20 cellular contexts compared by ENCODE assay signal in genomic region chr15:85744636-85745422, GRCh38. TPM values are rescaled to one million over a fixed set of nuclear protein-coding genes. Genes with fewer than 3 reads are reported as not detected.
DNase-seq lines count a peak whose midpoint lies in the region; ATAC-seq, FAIRE-seq and TF ChIP-seq lines count a peak whose summit lies in the region.
"Had no signal": no experiment of that assay in that cellular context is flagged by ENCODE, and none has a peak within 500 bp of the region (broad histone marks: within the 10 kb centered on the region; RNA-seq: fewer than 3 reads in every experiment).

No MANE protein-coding gene starts in this region.

- no peak overlapping the region for H2BK15ac ChIP-seq in neuronal stem cell (ENCODE audit: low read length)

- in situ Hi-C loops in GM13976 (cut with MboI; ENCODE audit: low sequenced_read_pairs, unreplicated experiment): no loop called here

- POLR2A ChIA-PET in activated CD4-positive, alpha-beta memory T cell treated with anti-CD3 and anti-CD28 coated beads for 36 hours (lab: Charles Lee): no interaction called here
- POLR2A ChIA-PET in activated CD4-positive, alpha-beta memory T cell treated with anti-CD3 and anti-CD28 coated beads, Interleukin-2, amount 10 ng/mL, durations not matched to agents 7 days and 5 days (lab: Charles Lee): no interaction called here

- H3K36me3 ChIP-seq in neuronal stem cell (replicated peaks in 1 of 2; ENCODE audit: control insufficient read depth in 2 of 2, insufficient read depth in 2 of 2, low read length in 2 of 2) (peaks cover 32 to 99% of the 10 kb centered on the region in 2 donors), kidney (ENCODE audit: control insufficient read depth in 1 of 2, insufficient read depth in 2 of 2, low read length in 2 of 2) (peaks cover 45 to 56% of the 10 kb centered on the region in 2 donors)

- CTCF ChIA-PET in activated CD4-positive, alpha-beta memory T cell treated with anti-CD3 and anti-CD28 coated beads for 36 hours (lab: Charles Lee): no interaction called here
- CTCF ChIA-PET in activated CD4-positive, alpha-beta memory T cell treated with anti-CD3 and anti-CD28 coated beads, Interleukin-2, amount 10 ng/mL, durations not matched to agents 7 days and 5 days (lab: Charles Lee): no interaction called here

- H3K4me1 ChIP-seq in neuronal stem cell (ENCODE audit: control insufficient read depth in 2 of 2, insufficient read depth in 1 of 2, low read depth in 1 of 2, low read length in 2 of 2) (peaks cover 21 to 28% of the 10 kb centered on the region in 2 donors), kidney (ENCODE audit: control insufficient read depth in 1 of 2, insufficient read depth in 1 of 2, low read depth in 1 of 2, low read length in 2 of 2) (no peaks in the 10 kb centered on the region)
- H3K4me1 ChIP-seq: parathyroid adenoma had no signal

- FAIRE-seq in kidney (lab: Jason Lieb, UNC): no peak
- FAIRE-seq: HepG2 had no signal

- no peak overlapping the region for H3K4ac ChIP-seq in neuronal stem cell (ENCODE audit: low read length)

- no peak overlapping the region for H2BK12ac ChIP-seq in neuronal stem cell (ENCODE audit: low read length)

- H3K27ac Mint-ChIP-seq in activated CD4-positive, alpha-beta memory T cell treated with anti-CD3 and anti-CD28 coated beads for 36 hours: peak overlapping the region; percentile 28
- H3K27ac Mint-ChIP-seq in activated CD4-positive, alpha-beta memory T cell treated with anti-CD3 and anti-CD28 coated beads, Interleukin-2, amount 10 ng/mL, durations not matched to agents 7 days and 5 days: no peak overlapping the region
- H3K27ac Mint-ChIP-seq in central memory CD8-positive, alpha-beta T cell (ENCODE audit: low read depth): peak overlapping the region; percentile 67

- H2BK120ac ChIP-seq in neuronal stem cell (ENCODE audit: low read depth, low read length): no peak overlapping the region

- H4K91ac ChIP-seq in neuronal stem cell (ENCODE audit: low read depth, low read length, poor library complexity): no peak overlapping the region

- H3K9ac ChIP-seq in neuronal stem cell (ENCODE audit: low read depth, low read length, poor library complexity) (no peak overlapping the region), kidney (ENCODE audit: low read length in 2 of 2) (no peak overlapping the region)
- H3K9ac ChIP-seq: BLaER1 treated with 17β-estradiol and CSF1 and Interleukin-3, amounts not matched to agents 10 nM and 100 nM; parathyroid adenoma had no signal

- H3K14ac ChIP-seq in neuronal stem cell (ENCODE audit: low read length): no peak overlapping the region

- no peak for ATAC-seq in central memory CD8-positive, alpha-beta T cell (replicated peaks; ENCODE audit: extremely low read depth, poor library complexity, severe bottlenecking)
- ATAC-seq in HG03175 (IDR thresholded peaks at IDR 0.05; ENCODE audit: unreplicated experiment) (no peak), GM18861 (IDR thresholded peaks at IDR 0.05; ENCODE audit: unreplicated experiment) (no peak)
- ATAC-seq: HepG2 had no signal

- H3K9me3 ChIP-seq in neuronal stem cell (replicated peaks in 1 of 2; ENCODE audit: control insufficient read depth in 2 of 2, insufficient read depth in 1 of 2, low read depth in 1 of 2, low read length in 2 of 2) (no peaks in the 10 kb centered on the region), kidney (ENCODE audit: control insufficient read depth in 1 of 2, low read length in 2 of 2) (no peaks in the 10 kb centered on the region)
- H3K9me3 ChIP-seq: BLaER1 treated with 17β-estradiol and CSF1 and Interleukin-3, amounts not matched to agents 10 nM and 100 nM; stomach; upper lobe of left lung had no signal

- intact Hi-C loops in activated CD4-positive, alpha-beta memory T cell treated with anti-CD3 and anti-CD28 coated beads for 36 hours (cut with micrococcal nuclease): no loop called here
- intact Hi-C loops in kidney (cut with DNase I): no loop called here

- peak overlapping the region; percentile 40 for H3K18ac ChIP-seq in neuronal stem cell (ENCODE audit: low read length)

- peaks cover 62% of the 10 kb centered on the region for H3K36me3 Mint-ChIP-seq in activated CD4-positive, alpha-beta memory T cell treated with anti-CD3 and anti-CD28 coated beads for 36 hours
- H3K36me3 Mint-ChIP-seq in activated CD4-positive, alpha-beta memory T cell treated with anti-CD3 and anti-CD28 coated beads, Interleukin-2, amount 10 ng/mL, durations not matched to agents 7 days and 5 days (ENCODE audit: low read depth): peaks cover 72% of the 10 kb centered on the region
- H3K36me3 Mint-ChIP-seq in central memory CD8-positive, alpha-beta T cell (ENCODE audit: insufficient read depth): peaks cover 89% of the 10 kb centered on the region

- no peak overlapping the region for H2AK5ac ChIP-seq in neuronal stem cell (ENCODE audit: low read depth, low read length)

- peaks cover 12% of the 10 kb centered on the region for H3K4me1 Mint-ChIP-seq in activated CD4-positive, alpha-beta memory T cell treated with anti-CD3 and anti-CD28 coated beads for 36 hours (ENCODE audit: low read depth)
- H3K4me1 Mint-ChIP-seq in activated CD4-positive, alpha-beta memory T cell treated with anti-CD3 and anti-CD28 coated beads, Interleukin-2, amount 10 ng/mL, durations not matched to agents 7 days and 5 days: no peaks in the 10 kb centered on the region
- peaks cover 6% of the 10 kb centered on the region for H3K4me1 Mint-ChIP-seq in central memory CD8-positive, alpha-beta T cell

- DNase-seq in activated CD4-positive, alpha-beta memory T cell treated with anti-CD3 and anti-CD28 coated beads for 36 hours: no peak
- DNase-seq in activated CD4-positive, alpha-beta memory T cell treated with anti-CD3 and anti-CD28 coated beads, Interleukin-2, amount 10 ng/mL, durations not matched to agents 7 days and 5 days: no peak
- DNase-seq in GM13976 (ENCODE audit: low spot score) (peak; percentile 23), neuronal stem cell (ENCODE audit: low spot score) (no peak), kidney (no peak)
- DNase-seq in central memory CD8-positive, alpha-beta T cell (ENCODE audit: low spot score in 2 of 2): no peak
- DNase-seq: activated CD4-positive, alpha-beta T cell treated with anti-CD3 and anti-CD28 coated beads, Interleukin-2, amount 50 U/mL, for 48 hours; effector CD4-positive, alpha-beta T cell; NCI-H1417 treated with DMSO at 0.1 percent for 48 hours; NCI-H69; SIG-M5; stomach; T-helper 2 cell had no signal

- H3K27me3 ChIP-seq in neuronal stem cell (ENCODE audit: control insufficient read depth in 3 of 3, insufficient read depth in 3 of 3, low read depth in 1 of 3, low read length in 3 of 3): no peaks in the 10 kb centered on the region
- H3K27me3 ChIP-seq: BLaER1 treated with 17β-estradiol and CSF1 and Interleukin-3, amounts not matched to agents 10 nM and 100 nM; stomach; upper lobe of left lung had no signal

- H3K4me3 ChIP-seq in neuronal stem cell (ENCODE audit: low read length in 2 of 2) (no peak overlapping the region), kidney (ENCODE audit: low read length in 2 of 2) (no peak overlapping the region)
- H3K4me3 ChIP-seq: BLaER1 treated with 17β-estradiol and CSF1 and Interleukin-3, amounts not matched to agents 10 nM and 100 nM; stomach; upper lobe of left lung had no signal

- H4K8ac ChIP-seq in neuronal stem cell (ENCODE audit: low read depth, low read length): no peak overlapping the region

- no peak overlapping the region for H2AFZ ChIP-seq in neuronal stem cell (ENCODE audit: low read length)
- H2AFZ ChIP-seq: parathyroid adenoma had no signal

- H3K27me3 Mint-ChIP-seq in activated CD4-positive, alpha-beta memory T cell treated with anti-CD3 and anti-CD28 coated beads for 36 hours: no peaks in the 10 kb centered on the region
- no peaks in the 10 kb centered on the region for H3K27me3 Mint-ChIP-seq in activated CD4-positive, alpha-beta memory T cell treated with anti-CD3 and anti-CD28 coated beads, Interleukin-2, amount 10 ng/mL, durations not matched to agents 7 days and 5 days
- no peaks in the 10 kb centered on the region for H3K27me3 Mint-ChIP-seq in central memory CD8-positive, alpha-beta T cell

- H3K27ac ChIP-seq in neuronal stem cell (replicated peaks; ENCODE audit: low read length): no peak overlapping the region
- H3K27ac ChIP-seq in kidney (ENCODE audit: low read depth in 2 of 2, low read length in 2 of 2): no peak overlapping the region
- H3K27ac ChIP-seq: BLaER1 treated with 17β-estradiol and CSF1 and Interleukin-3, amounts not matched to agents 10 nM and 100 nM; parathyroid adenoma; VCaP had no signal

- no peak overlapping the region for H3K4me2 ChIP-seq in neuronal stem cell (ENCODE audit: insufficient read depth, low read length, poor library complexity, severe bottlenecking)
- H3K4me2 ChIP-seq: BLaER1 treated with 17β-estradiol and CSF1 and Interleukin-3, amounts not matched to agents 10 nM and 100 nM had no signal

- H3K4me3 Mint-ChIP-seq in activated CD4-positive, alpha-beta memory T cell treated with anti-CD3 and anti-CD28 coated beads for 36 hours: no peak overlapping the region
- no peak overlapping the region for H3K4me3 Mint-ChIP-seq in activated CD4-positive, alpha-beta memory T cell treated with anti-CD3 and anti-CD28 coated beads, Interleukin-2, amount 10 ng/mL, durations not matched to agents 7 days and 5 days
- no peak overlapping the region for H3K4me3 Mint-ChIP-seq in central memory CD8-positive, alpha-beta T cell

- WGBS in neuronal stem cell (ENCODE audit: extremely low coverage in 2 of 2, insufficient read length in 2 of 2, insufficient replicate concordance in 1 of 2), 2 donors: no CpG with 5 or more reads among the region's 22 CpGs

- no peaks in the 10 kb centered on the region for H3K79me1 ChIP-seq in neuronal stem cell (ENCODE audit: low read depth, low read length)

- no peaks in the 10 kb centered on the region for H3K9me3 Mint-ChIP-seq in activated CD4-positive, alpha-beta memory T cell treated with anti-CD3 and anti-CD28 coated beads for 36 hours
- H3K9me3 Mint-ChIP-seq in activated CD4-positive, alpha-beta memory T cell treated with anti-CD3 and anti-CD28 coated beads, Interleukin-2, amount 10 ng/mL, durations not matched to agents 7 days and 5 days: no peaks in the 10 kb centered on the region
- H3K9me3 Mint-ChIP-seq in central memory CD8-positive, alpha-beta T cell: no peaks in the 10 kb centered on the region

- H3K23ac ChIP-seq in neuronal stem cell (ENCODE audit: low read depth, low read length, poor library complexity): no peak overlapping the region

- H2BK5ac ChIP-seq in neuronal stem cell (ENCODE audit: low read length): no peak overlapping the region

- no peak for TF ChIP-seq CTCF in GM13976 (IDR thresholded peaks at IDR 0.05; ENCODE audit: borderline replicate concordance, control extremely low read depth, extremely low read depth, insufficient read depth, missing control alignments)
- TF ChIP-seq CTCF in kidney (IDR thresholded peaks at IDR 0.05; ENCODE audit: borderline replicate concordance, extremely low read depth, insufficient read depth): no peak

RNA-seq across cellular contexts. Expression of gene KLHL25, which starts 49.9 kb away (rescaled TPM):
- total RNA-seq in activated CD4-positive, alpha-beta memory T cell treated with anti-CD3 and anti-CD28 coated beads for 36 hours: 1 to 10 TPM; 5.3 to 5.7 TPM
- total RNA-seq in activated CD4-positive, alpha-beta memory T cell treated with anti-CD3 and anti-CD28 coated beads, Interleukin-2, amount 10 ng/mL, durations not matched to agents 7 days and 5 days: 1 to 10 TPM; 4.3 to 4.4 TPM
- 5.8 TPM for polyA plus RNA-seq in neuronal stem cell (2013, experiment 1 of 2)
- 5.8 TPM for polyA plus RNA-seq in neuronal stem cell (2013, experiment 2 of 2)
- 8.4 TPM for total RNA-seq in kidney
- polyA plus RNA-seq in kidney (ENCODE audit: insufficient read depth, low read depth, low replicate concordance): 5.3 TPM
